Comparison of ENCODE assay signal across 1 cellular context in genomic region chr19:56120371-56121179, GRCh38.
TF ChIP-seq lines count a peak whose summit lies in the region.

No MANE protein-coding gene starts in this region.

TF ChIP-seq in K562, 482 proteins besides CTCF, POLR2A, EP300 and RAD21 (continued from another document and continues in another):
- TF ChIP-seq CEBPZ (IDR thresholded peaks at IDR 0.05; ENCODE audit: borderline replicate concordance, low read depth, low read length) (no peak), ZNF197 (CRISPR knock-in tag; IDR thresholded peaks at IDR 0.05; ENCODE audit: low read depth) (peak; percentile 83), NFE2 (IDR thresholded peaks at IDR 0.05; ENCODE audit: low read depth) (no peak), TAL1 (IDR thresholded peaks at IDR 0.05) (no peak), ZNF239 (CRISPR knock-in tag; IDR thresholded peaks at IDR 0.05) (no peak; the same call in 1 of the 2 replicates), CBFA2T2 (conservative IDR thresholded peaks at IDR 0.05) (no peak), PCBP1 (IDR thresholded peaks at IDR 0.05; ENCODE audit: low read depth, low read length, poor library complexity, severe bottlenecking) (peak; percentile 64), MLX (CRISPR knock-in tag; conservative IDR thresholded peaks at IDR 0.05) (no peak), ELF1 (tag; IDR thresholded peaks at IDR 0.05) (no peak), JUN (IDR thresholded peaks at IDR 0.05; ENCODE audit: borderline replicate concordance, low read depth, low read length) (no peak), JUN (CRISPR knock-in tag; IDR thresholded peaks at IDR 0.05; ENCODE audit: borderline replicate concordance) (no peak), POLR3G (IDR thresholded peaks at IDR 0.05; ENCODE audit: extremely low read depth, insufficient read length, insufficient replicate concordance) (no peak), HMG20B (CRISPR knock-in tag; IDR thresholded peaks at IDR 0.05) (no peak), ZNF263 (CRISPR knock-in tag; IDR thresholded peaks at IDR 0.05; ENCODE audit: borderline replicate concordance) (0 out of 2 replicates have a peak, but pooled peaks have one; percentile 53), SIRT6 (IDR thresholded peaks at IDR 0.05; ENCODE audit: low read depth, low read length) (no peak), ZNF23 (CRISPR knock-in tag; IDR thresholded peaks at IDR 0.05) (no peak), EZH2 (IDR thresholded peaks at IDR 0.05; ENCODE audit: borderline replicate concordance, low read depth, low read length) (no peak), MBD2 (IDR thresholded peaks at IDR 0.05; ENCODE audit: borderline replicate concordance, low read depth) (no peak), ZNF282 (CRISPR knock-in tag; IDR thresholded peaks at IDR 0.05) (no peak), DNMT1 (IDR thresholded peaks at IDR 0.05) (no peak), NUFIP1 (IDR thresholded peaks at IDR 0.05; ENCODE audit: partially characterized antibody) (no peak), SETDB1 (IDR thresholded peaks at IDR 0.05; ENCODE audit: low read length) (no peak), ZNF431 (CRISPR knock-in tag; IDR thresholded peaks at IDR 0.05) (no peak), TAF15 (IDR thresholded peaks at IDR 0.05; ENCODE audit: low read depth, low read length) (no peak), PTBP1 (IDR thresholded peaks at IDR 0.05; ENCODE audit: low read depth, low read length) (no peak), SMARCE1 (IDR thresholded peaks at IDR 0.05) (no peak), GTF2F1 (IDR thresholded peaks at IDR 0.05; ENCODE audit: low read depth, low read length) (no peak), CBX2 (IDR thresholded peaks at IDR 0.05; ENCODE audit: insufficient read depth, low read length, poor library complexity, severe bottlenecking) (no peak), ASH1L (IDR thresholded peaks at IDR 0.05; ENCODE audit: borderline replicate concordance, low read depth, partially characterized antibody) (no peak), E2F1 (CRISPR knock-in tag; IDR thresholded peaks at IDR 0.05) (no peak), ETV1 (tag; conservative IDR thresholded peaks at IDR 0.05; ENCODE audit: low read depth) (peak; percentile 56), GABPA (tag; conservative IDR thresholded peaks at IDR 0.05; ENCODE audit: low read depth) (no peak)
- TF ChIP-seq, protein P1, sequence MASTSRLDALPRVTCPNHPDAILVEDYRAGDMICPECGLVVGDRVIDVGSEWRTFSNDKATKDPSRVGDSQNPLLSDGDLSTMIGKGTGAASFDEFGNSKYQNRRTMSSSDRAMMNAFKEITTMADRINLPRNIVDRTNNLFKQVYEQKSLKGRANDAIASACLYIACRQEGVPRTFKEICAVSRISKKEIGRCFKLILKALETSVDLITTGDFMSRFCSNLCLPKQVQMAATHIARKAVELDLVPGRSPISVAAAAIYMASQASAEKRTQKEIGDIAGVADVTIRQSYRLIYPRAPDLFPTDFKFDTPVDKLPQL (IDR thresholded peaks at IDR 0.05; ENCODE audit: extremely low read depth, insufficient read length) = no peak
- TF ChIP-seq, protein P2, sequence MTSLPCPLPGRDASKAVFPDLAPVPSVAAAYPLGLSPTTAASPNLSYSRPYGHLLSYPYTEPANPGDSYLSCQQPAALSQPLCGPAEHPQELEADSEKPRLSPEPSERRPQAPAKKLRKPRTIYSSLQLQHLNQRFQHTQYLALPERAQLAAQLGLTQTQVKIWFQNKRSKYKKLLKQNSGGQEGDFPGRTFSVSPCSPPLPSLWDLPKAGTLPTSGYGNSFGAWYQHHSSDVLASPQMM (CRISPR knock-in tag; IDR thresholded peaks at IDR 0.05) = no peak
- TF ChIP-seq, protein P3, sequence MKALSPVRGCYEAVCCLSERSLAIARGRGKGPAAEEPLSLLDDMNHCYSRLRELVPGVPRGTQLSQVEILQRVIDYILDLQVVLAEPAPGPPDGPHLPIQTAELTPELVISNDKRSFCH (CRISPR knock-in tag; IDR thresholded peaks at IDR 0.05) = no peak
- TF ChIP-seq, protein P3 (tag; IDR thresholded peaks at IDR 0.05) = no peak
- TF ChIP-seq, protein P4, sequence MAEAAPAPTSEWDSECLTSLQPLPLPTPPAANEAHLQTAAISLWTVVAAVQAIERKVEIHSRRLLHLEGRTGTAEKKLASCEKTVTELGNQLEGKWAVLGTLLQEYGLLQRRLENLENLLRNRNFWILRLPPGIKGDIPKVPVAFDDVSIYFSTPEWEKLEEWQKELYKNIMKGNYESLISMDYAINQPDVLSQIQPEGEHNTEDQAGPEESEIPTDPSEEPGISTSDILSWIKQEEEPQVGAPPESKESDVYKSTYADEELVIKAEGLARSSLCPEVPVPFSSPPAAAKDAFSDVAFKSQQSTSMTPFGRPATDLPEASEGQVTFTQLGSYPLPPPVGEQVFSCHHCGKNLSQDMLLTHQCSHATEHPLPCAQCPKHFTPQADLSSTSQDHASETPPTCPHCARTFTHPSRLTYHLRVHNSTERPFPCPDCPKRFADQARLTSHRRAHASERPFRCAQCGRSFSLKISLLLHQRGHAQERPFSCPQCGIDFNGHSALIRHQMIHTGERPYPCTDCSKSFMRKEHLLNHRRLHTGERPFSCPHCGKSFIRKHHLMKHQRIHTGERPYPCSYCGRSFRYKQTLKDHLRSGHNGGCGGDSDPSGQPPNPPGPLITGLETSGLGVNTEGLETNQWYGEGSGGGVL (CRISPR knock-in tag; IDR thresholded peaks at IDR 0.05) = no peak
- TF ChIP-seq, protein P5, sequence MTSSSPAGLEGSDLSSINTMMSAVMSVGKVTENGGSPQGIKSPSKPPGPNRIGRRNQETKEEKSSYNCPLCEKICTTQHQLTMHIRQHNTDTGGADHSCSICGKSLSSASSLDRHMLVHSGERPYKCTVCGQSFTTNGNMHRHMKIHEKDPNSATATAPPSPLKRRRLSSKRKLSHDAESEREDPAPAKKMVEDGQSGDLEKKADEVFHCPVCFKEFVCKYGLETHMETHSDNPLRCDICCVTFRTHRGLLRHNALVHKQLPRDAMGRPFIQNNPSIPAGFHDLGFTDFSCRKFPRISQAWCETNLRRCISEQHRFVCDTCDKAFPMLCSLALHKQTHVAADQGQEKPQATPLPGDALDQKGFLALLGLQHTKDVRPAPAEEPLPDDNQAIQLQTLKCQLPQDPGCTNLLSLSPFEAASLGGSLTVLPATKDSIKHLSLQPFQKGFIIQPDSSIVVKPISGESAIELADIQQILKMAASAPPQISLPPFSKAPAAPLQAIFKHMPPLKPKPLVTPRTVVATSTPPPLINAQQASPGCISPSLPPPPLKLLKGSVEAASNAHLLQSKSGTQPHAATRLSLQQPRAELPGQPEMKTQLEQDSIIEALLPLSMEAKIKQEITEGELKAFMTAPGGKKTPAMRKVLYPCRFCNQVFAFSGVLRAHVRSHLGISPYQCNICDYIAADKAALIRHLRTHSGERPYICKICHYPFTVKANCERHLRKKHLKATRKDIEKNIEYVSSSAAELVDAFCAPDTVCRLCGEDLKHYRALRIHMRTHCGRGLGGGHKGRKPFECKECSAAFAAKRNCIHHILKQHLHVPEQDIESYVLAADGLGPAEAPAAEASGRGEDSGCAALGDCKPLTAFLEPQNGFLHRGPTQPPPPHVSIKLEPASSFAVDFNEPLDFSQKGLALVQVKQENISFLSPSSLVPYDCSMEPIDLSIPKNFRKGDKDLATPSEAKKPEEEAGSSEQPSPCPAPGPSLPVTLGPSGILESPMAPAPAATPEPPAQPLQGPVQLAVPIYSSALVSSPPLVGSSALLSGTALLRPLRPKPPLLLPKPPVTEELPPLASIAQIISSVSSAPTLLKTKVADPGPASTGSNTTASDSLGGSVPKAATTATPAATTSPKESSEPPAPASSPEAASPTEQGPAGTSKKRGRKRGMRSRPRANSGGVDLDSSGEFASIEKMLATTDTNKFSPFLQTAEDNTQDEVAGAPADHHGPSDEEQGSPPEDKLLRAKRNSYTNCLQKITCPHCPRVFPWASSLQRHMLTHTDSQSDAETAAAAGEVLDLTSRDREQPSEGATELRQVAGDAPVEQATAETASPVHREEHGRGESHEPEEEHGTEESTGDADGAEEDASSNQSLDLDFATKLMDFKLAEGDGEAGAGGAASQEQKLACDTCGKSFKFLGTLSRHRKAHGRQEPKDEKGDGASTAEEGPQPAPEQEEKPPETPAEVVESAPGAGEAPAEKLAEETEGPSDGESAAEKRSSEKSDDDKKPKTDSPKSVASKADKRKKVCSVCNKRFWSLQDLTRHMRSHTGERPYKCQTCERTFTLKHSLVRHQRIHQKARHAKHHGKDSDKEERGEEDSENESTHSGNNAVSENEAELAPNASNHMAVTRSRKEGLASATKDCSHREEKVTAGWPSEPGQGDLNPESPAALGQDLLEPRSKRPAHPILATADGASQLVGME (CRISPR knock-in tag; IDR thresholded peaks at IDR 0.05) = 0 out of 2 replicates have a peak, but pooled peaks have one; percentile 26
- TF ChIP-seq, protein P6, sequence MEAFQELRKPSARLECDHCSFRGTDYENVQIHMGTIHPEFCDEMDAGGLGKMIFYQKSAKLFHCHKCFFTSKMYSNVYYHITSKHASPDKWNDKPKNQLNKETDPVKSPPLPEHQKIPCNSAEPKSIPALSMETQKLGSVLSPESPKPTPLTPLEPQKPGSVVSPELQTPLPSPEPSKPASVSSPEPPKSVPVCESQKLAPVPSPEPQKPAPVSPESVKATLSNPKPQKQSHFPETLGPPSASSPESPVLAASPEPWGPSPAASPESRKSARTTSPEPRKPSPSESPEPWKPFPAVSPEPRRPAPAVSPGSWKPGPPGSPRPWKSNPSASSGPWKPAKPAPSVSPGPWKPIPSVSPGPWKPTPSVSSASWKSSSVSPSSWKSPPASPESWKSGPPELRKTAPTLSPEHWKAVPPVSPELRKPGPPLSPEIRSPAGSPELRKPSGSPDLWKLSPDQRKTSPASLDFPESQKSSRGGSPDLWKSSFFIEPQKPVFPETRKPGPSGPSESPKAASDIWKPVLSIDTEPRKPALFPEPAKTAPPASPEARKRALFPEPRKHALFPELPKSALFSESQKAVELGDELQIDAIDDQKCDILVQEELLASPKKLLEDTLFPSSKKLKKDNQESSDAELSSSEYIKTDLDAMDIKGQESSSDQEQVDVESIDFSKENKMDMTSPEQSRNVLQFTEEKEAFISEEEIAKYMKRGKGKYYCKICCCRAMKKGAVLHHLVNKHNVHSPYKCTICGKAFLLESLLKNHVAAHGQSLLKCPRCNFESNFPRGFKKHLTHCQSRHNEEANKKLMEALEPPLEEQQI (IDR thresholded peaks at IDR 0.05) = no peak
- TF ChIP-seq, protein P7, sequence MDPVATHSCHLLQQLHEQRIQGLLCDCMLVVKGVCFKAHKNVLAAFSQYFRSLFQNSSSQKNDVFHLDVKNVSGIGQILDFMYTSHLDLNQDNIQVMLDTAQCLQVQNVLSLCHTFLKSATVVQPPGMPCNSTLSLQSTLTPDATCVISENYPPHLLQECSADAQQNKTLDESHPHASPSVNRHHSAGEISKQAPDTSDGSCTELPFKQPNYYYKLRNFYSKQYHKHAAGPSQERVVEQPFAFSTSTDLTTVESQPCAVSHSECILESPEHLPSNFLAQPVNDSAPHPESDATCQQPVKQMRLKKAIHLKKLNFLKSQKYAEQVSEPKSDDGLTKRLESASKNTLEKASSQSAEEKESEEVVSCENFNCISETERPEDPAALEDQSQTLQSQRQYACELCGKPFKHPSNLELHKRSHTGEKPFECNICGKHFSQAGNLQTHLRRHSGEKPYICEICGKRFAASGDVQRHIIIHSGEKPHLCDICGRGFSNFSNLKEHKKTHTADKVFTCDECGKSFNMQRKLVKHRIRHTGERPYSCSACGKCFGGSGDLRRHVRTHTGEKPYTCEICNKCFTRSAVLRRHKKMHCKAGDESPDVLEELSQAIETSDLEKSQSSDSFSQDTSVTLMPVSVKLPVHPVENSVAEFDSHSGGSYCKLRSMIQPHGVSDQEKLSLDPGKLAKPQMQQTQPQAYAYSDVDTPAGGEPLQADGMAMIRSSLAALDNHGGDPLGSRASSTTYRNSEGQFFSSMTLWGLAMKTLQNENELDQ (CRISPR knock-in tag; IDR thresholded peaks at IDR 0.05; ENCODE audit: borderline replicate concordance) = no peak
